In the genomic region with DNA sequence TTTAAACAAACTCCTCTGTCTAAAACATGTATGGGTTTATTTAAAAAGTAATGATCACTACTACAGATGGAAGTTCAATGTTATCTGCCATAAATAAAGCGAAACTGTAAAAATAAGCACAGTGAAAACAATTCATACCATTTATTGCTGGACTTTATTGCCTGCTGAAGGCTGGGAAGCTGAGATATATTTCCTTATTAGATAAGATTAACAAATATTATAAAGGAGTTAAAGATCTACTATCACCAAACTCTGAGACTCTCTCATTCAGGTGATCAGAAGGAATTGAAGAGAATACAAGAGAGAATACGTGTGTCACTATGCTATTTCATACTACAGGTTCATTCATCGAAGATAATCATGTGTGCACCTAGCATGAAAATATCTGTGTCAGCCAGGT, we compare ENCODE assay signal across 31 cellular contexts.
"Had no signal": no experiment of that assay in that cellular context is flagged by ENCODE, and none has a peak within 500 bp of the region (broad histone marks: within the 10 kb centered on the region; RNA-seq: fewer than 3 reads in every experiment).

No MANE protein-coding gene starts in this region.

- H3K9me3 Mint-ChIP-seq: type B pancreatic cell had no signal

- H3K27me3 Mint-ChIP-seq: progenitor cell of endocrine pancreas; stimulated activated memory B cell treated with anti-CD40 and anti-IgM and Interleukin-4, amounts not matched to agents 10 μg/mL and 1 μg/mL and 100 μg/mL, for 72 hours; stimulated activated naive CD8-positive, alpha-beta T cell treated with anti-CD3 and anti-CD28 coated beads, Interleukin-15, amount 100 ng/mL, for 72 hours; type B pancreatic cell had no signal

- H3K27ac ChIP-seq: neural progenitor cell, ovary, parathyroid adenoma, psoas muscle, right lobe of liver, sigmoid colon, spleen, suprapubic skin, testis, tibial artery, transverse colon, upper lobe of right lung, uterus had no signal

- ATAC-seq: natural killer cell; psoas muscle; right cardiac atrium; right lobe of liver; stimulated activated memory B cell treated with anti-CD40 and anti-IgM and Interleukin-4, amounts not matched to agents 10 μg/mL and 1 μg/mL and 100 μg/mL, for 72 hours; stimulated activated naive CD8-positive, alpha-beta T cell treated with anti-CD3 and anti-CD28 coated beads, Interleukin-15, amount 100 ng/mL, for 72 hours; stimulated activated naive CD8-positive, alpha-beta T cell treated with anti-CD3 and anti-CD28 coated beads, Interleukin-15, Interleukin-2, amounts not matched to agents 100 U/mL and 50 U/mL, for 24 hours; upper lobe of right lung had no signal

- H3K27ac Mint-ChIP-seq: natural killer cell; nephron; neural progenitor cell; progenitor cell of endocrine pancreas; stimulated activated memory B cell treated with anti-CD40 and anti-IgM and Interleukin-4, amounts not matched to agents 10 μg/mL and 1 μg/mL and 100 μg/mL, for 72 hours; stimulated activated naive CD8-positive, alpha-beta T cell treated with anti-CD3 and anti-CD28 coated beads, Interleukin-15, amount 100 ng/mL, for 72 hours; type B pancreatic cell had no signal

- H3K36me3 Mint-ChIP-seq: natural killer cell; neural progenitor cell; stimulated activated memory B cell treated with anti-CD40 and anti-IgM and Interleukin-4, amounts not matched to agents 10 μg/mL and 1 μg/mL and 100 μg/mL, for 72 hours; type B pancreatic cell had no signal

- H3K36me3 ChIP-seq: neural progenitor cell, ovary, right lobe of liver, sigmoid colon, spleen, suprapubic skin, tibial artery, transverse colon, upper lobe of right lung, uterus had no signal

- H3K4me1 ChIP-seq: parathyroid adenoma, psoas muscle, right lobe of liver, sigmoid colon, spleen, suprapubic skin, testis, tibial artery, upper lobe of right lung, uterus had no signal

- DNase-seq: natural killer cell; occipital lobe; ovary; posterior cingulate gyrus; psoas muscle; right cardiac atrium; right lobe of liver; sigmoid colon; spleen; stimulated activated CD4-positive, alpha-beta T cell treated with anti-CD3 and anti-CD28 coated beads, Interleukin-12 subunit alpha, Interleukin-12 subunit beta, amount 100 ng/mL, for 4 hours; stimulated activated CD4-positive, alpha-beta T cell treated with anti-CD3 and anti-CD28 coated beads, Interleukin-1b, Interleukin-23, amount 100 ng/mL, for 48 hours; stimulated activated CD4-positive, alpha-beta T cell treated with anti-CD3 and anti-CD28 coated beads, Interleukin-4, amount 100 ng/mL, for 1 hour; stimulated activated CD4-positive, alpha-beta T cell treated with anti-CD3 and anti-CD28 coated beads, Interleukin-4, amount 100 ng/mL, for 4 hours; stimulated activated CD8-positive, alpha-beta memory T cell treated with anti-CD3 and anti-CD28 coated beads, Interleukin-4, amount 100 ng/mL, for 48 hours; stimulated activated naive CD4-positive, alpha-beta T cell; stimulated activated naive CD8-positive, alpha-beta T cell treated with anti-CD3 and anti-CD28 coated beads, Interleukin-15, amount 100 ng/mL, for 72 hours; stimulated activated naive CD8-positive, alpha-beta T cell treated with anti-CD3 and anti-CD28 coated beads, Interleukin-15, Interleukin-2, amounts not matched to agents 100 U/mL and 50 U/mL, for 24 hours; substantia nigra; testis; tibial artery; transverse colon; upper lobe of right lung; uterus had no signal

- H3K4me3 ChIP-seq: neural progenitor cell, ovary, psoas muscle, right lobe of liver, sigmoid colon, smooth muscle cell, spleen, suprapubic skin, testis, tibial artery, transverse colon, upper lobe of right lung, uterus had no signal

- H3K4me1 Mint-ChIP-seq: natural killer cell; nephron; stimulated activated memory B cell treated with anti-CD40 and anti-IgM and Interleukin-4, amounts not matched to agents 10 μg/mL and 1 μg/mL and 100 μg/mL, for 72 hours; stimulated activated naive CD8-positive, alpha-beta T cell treated with anti-CD3 and anti-CD28 coated beads, Interleukin-15, amount 100 ng/mL, for 72 hours had no signal

- H3K9me3 ChIP-seq: ovary, psoas muscle, right lobe of liver, sigmoid colon, suprapubic skin, testis, tibial artery, transverse colon, upper lobe of right lung, uterus had no signal

- H3K4me3 Mint-ChIP-seq: natural killer cell; nephron; neural progenitor cell; stimulated activated memory B cell treated with anti-CD40 and anti-IgM and Interleukin-4, amounts not matched to agents 10 μg/mL and 1 μg/mL and 100 μg/mL, for 72 hours; stimulated activated naive CD8-positive, alpha-beta T cell treated with anti-CD3 and anti-CD28 coated beads, Interleukin-15, amount 100 ng/mL, for 72 hours; type B pancreatic cell had no signal
